In genomic region chr12:44640831-44641230, GRCh38 we compare ENCODE assay signal across 24 cellular contexts.
"Had no signal": no experiment of that assay in that cellular context is flagged by ENCODE, and none has a peak within 500 bp of the region (broad histone marks: within the 10 kb centered on the region; RNA-seq: fewer than 3 reads in every experiment).

No MANE protein-coding gene starts in this region.

- H3K9me3 ChIP-seq: left lung, lower lobe of right lung, ovary, right atrium auricular region, right lobe of liver, stomach, suprapubic skin, thoracic aorta, tibial artery, upper lobe of right lung had no signal

- H3K36me3 ChIP-seq: left lung, lower lobe of right lung, ovary, right atrium auricular region, right lobe of liver, stomach, suprapubic skin, thoracic aorta, tibial artery, upper lobe of right lung had no signal

- H3K27ac Mint-ChIP-seq: nephron progenitor cell; progenitor cell of endocrine pancreas; stimulated activated naive B cell treated with anti-CD40 and anti-IgM and Interleukin-4, amounts not matched to agents 10 μg/mL and 1 μg/mL and 100 μg/mL, for 72 hours had no signal

- H3K4me3 ChIP-seq: left lung, lower lobe of right lung, ovary, right atrium auricular region, right lobe of liver, stomach, suprapubic skin, thoracic aorta, tibial artery, upper lobe of right lung had no signal

- H3K27me3 ChIP-seq: left lung, ovary, right atrium auricular region, right lobe of liver, stomach, suprapubic skin, tibial artery, upper lobe of right lung had no signal

- H3K27ac ChIP-seq: left lung, lower lobe of right lung, ovary, right atrium auricular region, right lobe of liver, stomach, suprapubic skin, thoracic aorta, tibial artery, upper lobe of right lung had no signal

- ATAC-seq: left colon; left lung; lower lobe of right lung; naive thymus-derived CD8-positive, alpha-beta T cell; right lobe of liver; stimulated activated naive B cell treated with anti-CD40 and anti-IgM and Interleukin-4, amounts not matched to agents 10 μg/mL and 1 μg/mL and 100 μg/mL, for 72 hours; stimulated activated naive CD8-positive, alpha-beta T cell treated with anti-CD3 and anti-CD28 coated beads, Interleukin-15, Interleukin-2, amounts not matched to agents 100 U/mL and 50 U/mL, for 24 hours; upper lobe of right lung had no signal

- H3K4me3 Mint-ChIP-seq: naive thymus-derived CD8-positive, alpha-beta T cell; nephron progenitor cell; stimulated activated naive B cell treated with anti-CD40 and anti-IgM and Interleukin-4, amounts not matched to agents 10 μg/mL and 1 μg/mL and 100 μg/mL, for 72 hours had no signal

- DNase-seq: kidney; left colon; left lung; lower lobe of right lung; mammary epithelial cell; mesenchymal stem cell; naive thymus-derived CD8-positive, alpha-beta T cell; nephron progenitor cell; ovary; right lobe of liver; stimulated activated CD4-positive, alpha-beta T cell treated with anti-CD3 and anti-CD28 coated beads, Interleukin-12 subunit alpha, Interleukin-12 subunit beta, amount 100 ng/mL, for 4 hours; stimulated activated CD4-positive, alpha-beta T cell treated with anti-CD3 and anti-CD28 coated beads, Interleukin-15, amount 100 ng/mL, for 24 hours; stimulated activated CD4-positive, alpha-beta T cell treated with anti-CD3 and anti-CD28 coated beads, Interleukin-2, amount 100 ng/mL, for 24 hours; stimulated activated CD4-positive, alpha-beta T cell treated with anti-CD3 and anti-CD28 coated beads, Interleukin-4, amount 100 ng/mL, for 1 hour; stimulated activated naive B cell treated with anti-CD40 and anti-IgM and Interleukin-4, amounts not matched to agents 10 μg/mL and 1 μg/mL and 100 μg/mL, for 72 hours; stimulated activated naive CD8-positive, alpha-beta T cell treated with anti-CD3 and anti-CD28 coated beads, Interleukin-15, Interleukin-2, amounts not matched to agents 100 U/mL and 50 U/mL, for 24 hours; stomach; tibial artery; trophoblast cell; upper lobe of right lung had no signal

- H3K9me3 Mint-ChIP-seq: nephron progenitor cell had no signal

- H3K4me1 Mint-ChIP-seq: stimulated activated naive B cell treated with anti-CD40 and anti-IgM and Interleukin-4, amounts not matched to agents 10 μg/mL and 1 μg/mL and 100 μg/mL, for 72 hours had no signal

- H3K36me3 Mint-ChIP-seq: stimulated activated naive B cell treated with anti-CD40 and anti-IgM and Interleukin-4, amounts not matched to agents 10 μg/mL and 1 μg/mL and 100 μg/mL, for 72 hours had no signal

- H3K27me3 Mint-ChIP-seq: naive thymus-derived CD8-positive, alpha-beta T cell; progenitor cell of endocrine pancreas; stimulated activated naive B cell treated with anti-CD40 and anti-IgM and Interleukin-4, amounts not matched to agents 10 μg/mL and 1 μg/mL and 100 μg/mL, for 72 hours had no signal
